In the genomic region with DNA sequence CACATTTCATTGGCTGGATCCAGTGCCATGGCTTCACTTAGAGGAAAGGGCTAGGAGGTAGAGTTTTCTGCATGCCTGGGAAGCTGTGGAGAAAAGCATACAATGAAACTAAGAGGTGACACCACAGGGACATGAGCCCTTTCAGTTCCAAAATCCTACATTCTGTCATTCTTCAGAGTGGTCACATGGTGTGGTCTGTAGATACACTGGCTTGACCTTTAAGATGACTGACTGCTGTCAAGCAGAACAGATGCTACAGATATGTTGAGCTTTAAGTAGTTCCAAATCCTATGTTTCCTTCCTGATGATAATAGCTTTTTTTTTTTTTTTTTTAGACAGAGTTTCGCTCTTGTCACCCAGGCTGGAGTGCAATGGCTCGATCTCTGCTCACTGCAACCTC, we compare ENCODE assay signal across 36 cellular contexts. TPM values are rescaled to one million over a fixed set of nuclear protein-coding genes. Genes with fewer than 3 reads are reported as not detected.
"Had no signal": no experiment of that assay in that cellular context is flagged by ENCODE, and none has a peak within 500 bp of the region (broad histone marks: within the 10 kb centered on the region; RNA-seq: fewer than 3 reads in every experiment).

No MANE protein-coding gene starts in this region.

- H3K27ac ChIP-seq: adrenal gland, body of pancreas, breast epithelium, SJCRH30, SK-N-MC had no signal

- H3K27ac Mint-ChIP-seq: activated CD4-positive, alpha-beta T cell treated with anti-CD3 and anti-CD28 coated beads, Interleukin-2, amount 10 ng/mL, durations not matched to agents 24 days and 14 days; activated CD8-positive, alpha-beta T cell treated with anti-CD3 and anti-CD28 coated beads for 36 hours; activated naive CD8-positive, alpha-beta T cell treated with anti-CD3 and anti-CD28 coated beads, Interleukin-2, amount 10 ng/mL, durations not matched to agents 7 days and 5 days; activated T-cell treated with anti-CD3 and anti-CD28 coated beads, Interleukin-2, amount 50 U/mL, for 72 hours; activated T-helper 17 cell treated with anti-CD3 and anti-CD28 coated beads, Interleukin-2, amount 50 U/mL, for 72 hours had no signal

- ATAC-seq: activated CD8-positive, alpha-beta T cell treated with anti-CD3 and anti-CD28 coated beads for 36 hours; activated T-cell treated with anti-CD3 and anti-CD28 coated beads, Interleukin-2, amount 50 U/mL, for 72 hours; activated T-helper 17 cell treated with anti-CD3 and anti-CD28 coated beads, Interleukin-2, amount 50 U/mL, for 72 hours; body of pancreas; Panc1 had no signal

- H3K4me3 Mint-ChIP-seq: activated CD4-positive, alpha-beta T cell treated with anti-CD3 and anti-CD28 coated beads, Interleukin-2, amount 10 ng/mL, durations not matched to agents 24 days and 14 days; activated CD8-positive, alpha-beta T cell treated with anti-CD3 and anti-CD28 coated beads for 36 hours; activated naive CD8-positive, alpha-beta T cell treated with anti-CD3 and anti-CD28 coated beads, Interleukin-2, amount 10 ng/mL, durations not matched to agents 7 days and 5 days; activated T-cell treated with anti-CD3 and anti-CD28 coated beads, Interleukin-2, amount 50 U/mL, for 72 hours; activated T-helper 17 cell treated with anti-CD3 and anti-CD28 coated beads, Interleukin-2, amount 50 U/mL, for 72 hours had no signal

- H3K36me3 ChIP-seq: adrenal gland, breast epithelium, SJCRH30 had no signal

- H3K4me3 ChIP-seq: adrenal gland, body of pancreas, breast epithelium, SJCRH30, SK-N-MC had no signal

- H3K9me3 ChIP-seq: adrenal gland, body of pancreas had no signal

- FAIRE-seq: astrocyte, TTC549 had no signal

- H3K4me1 Mint-ChIP-seq: activated T-helper 17 cell treated with anti-CD3 and anti-CD28 coated beads, Interleukin-2, amount 50 U/mL, for 72 hours had no signal

- H3K4me1 ChIP-seq: body of pancreas, breast epithelium had no signal

- H3K27me3 ChIP-seq: breast epithelium, SJCRH30 had no signal

- H3K27me3 Mint-ChIP-seq: activated CD4-positive, alpha-beta T cell treated with anti-CD3 and anti-CD28 coated beads, Interleukin-2, amount 10 ng/mL, durations not matched to agents 24 days and 14 days had no signal

- DNase-seq: activated CD4-positive, alpha-beta T cell treated with anti-CD3 and anti-CD28 coated beads, Interleukin-2, amount 10 ng/mL, durations not matched to agents 24 days and 14 days; activated CD4-positive, alpha-beta T cell treated with anti-CD3 and anti-CD28 coated beads, Interleukin-2, amount 50 U/mL, for 4 hours; activated CD8-positive, alpha-beta T cell treated with anti-CD3 and anti-CD28 coated beads for 36 hours; activated effector memory CD4-positive, alpha-beta T cell treated with anti-CD3 and anti-CD28 coated beads, Interleukin-2, amount 50 U/mL, for 16 hours; activated naive CD4-positive, alpha-beta T cell; activated naive CD4-positive, alpha-beta T cell treated with anti-CD3 and anti-CD28 coated beads, Interleukin-2, amount 50 U/mL, for 16 hours; activated naive CD8-positive, alpha-beta T cell treated with anti-CD3 and anti-CD28 coated beads, Interleukin-2, amount 10 ng/mL, durations not matched to agents 7 days and 5 days; activated T-cell treated with anti-CD3 and anti-CD28 coated beads, Interleukin-2, amount 50 U/mL, for 1 hour; activated T-cell treated with anti-CD3 and anti-CD28 coated beads, Interleukin-2, amount 50 U/mL, for 72 hours; adrenal gland; body of pancreas; Karpas-422; NCI-H1105; NCI-H1417 treated with DMSO at 0.1 percent for 48 hours; NCI-H1694; NCI-H1930; NCI-H2081 treated with DMSO at 0.1 percent for 48 hours; NCI-H226; NCI-H446 treated with DMSO at 0.1 percent for 48 hours; NCI-H524; NCI-H69; NCI-H82; SHP77; SJCRH30; T1000 had no signal

- H3K9me3 Mint-ChIP-seq: activated CD4-positive, alpha-beta T cell treated with anti-CD3 and anti-CD28 coated beads, Interleukin-2, amount 10 ng/mL, durations not matched to agents 24 days and 14 days; activated CD8-positive, alpha-beta T cell treated with anti-CD3 and anti-CD28 coated beads for 36 hours; activated naive CD8-positive, alpha-beta T cell treated with anti-CD3 and anti-CD28 coated beads, Interleukin-2, amount 10 ng/mL, durations not matched to agents 7 days and 5 days; activated T-cell treated with anti-CD3 and anti-CD28 coated beads, Interleukin-2, amount 50 U/mL, for 72 hours; activated T-helper 17 cell treated with anti-CD3 and anti-CD28 coated beads, Interleukin-2, amount 50 U/mL, for 72 hours had no signal

RNA-seq across cellular contexts. Expression of a gene that starts 26.2 kb away (rescaled TPM):
- total RNA-seq: activated CD4-positive, alpha-beta T cell treated with anti-CD3 and anti-CD28 coated beads, Interleukin-2, amount 10 ng/mL, durations not matched to agents 24 days and 14 days; activated CD8-positive, alpha-beta memory T cell treated with anti-CD3 and anti-CD28 coated beads for 36 hours; activated CD8-positive, alpha-beta T cell treated with anti-CD3 and anti-CD28 coated beads for 36 hours; activated naive CD8-positive, alpha-beta T cell treated with anti-CD3 and anti-CD28 coated beads, Interleukin-2, amount 10 ng/mL, durations not matched to agents 7 days and 5 days; activated T-cell treated with anti-CD3 and anti-CD28 coated beads, Interleukin-2, amount 50 U/mL, for 72 hours; activated T-helper 17 cell treated with anti-CD3 and anti-CD28 coated beads, Interleukin-2, amount 50 U/mL, for 72 hours; adrenal gland; astrocyte; body of pancreas; MCF 10A; RPMI7951; SJCRH30; T-helper 1 cell treated with Interleukin-12 subunit alpha and Interleukin-12 subunit beta and Interleukin-4 antibody, amounts not matched to agents 30 ng/mL and 1 ng/mL, for 36 hours; T-helper 2 cell treated with Interferon-gamma antibody and Interleukin-4, amounts not matched to agents 100 ng/mL and 5 ng/mL, for 36 hours had no signal

RNA-seq across cellular contexts. Expression of a gene that starts 47.5 kb away (rescaled TPM):
- total RNA-seq: activated CD8-positive, alpha-beta memory T cell treated with anti-CD3 and anti-CD28 coated beads for 36 hours; activated CD8-positive, alpha-beta T cell treated with anti-CD3 and anti-CD28 coated beads for 36 hours; activated naive CD8-positive, alpha-beta T cell treated with anti-CD3 and anti-CD28 coated beads, Interleukin-2, amount 10 ng/mL, durations not matched to agents 7 days and 5 days; activated T-cell treated with anti-CD3 and anti-CD28 coated beads, Interleukin-2, amount 50 U/mL, for 72 hours; activated T-helper 17 cell treated with anti-CD3 and anti-CD28 coated beads, Interleukin-2, amount 50 U/mL, for 72 hours; MCF 10A; RPMI7951 had no signal
